In genomic region chr10:80168679-80169380, GRCh38 we compare ENCODE assay signal across 8 cellular contexts. TPM values are rescaled to one million over a fixed set of nuclear protein-coding genes. Genes with fewer than 3 reads are reported as not detected.
DNase-seq lines count a peak whose midpoint lies in the region; ATAC-seq and TF ChIP-seq lines count a peak whose summit lies in the region.

No MANE protein-coding gene starts in this region.

- no peak for TF ChIP-seq POLR2A in breast epithelium (IDR thresholded peaks at IDR 0.05)

- no peak overlapping the region for H3K4me3 ChIP-seq in breast epithelium
- H3K4me3 ChIP-seq in neural progenitor cell = no peak overlapping the region

- peak; percentile 56 for TF ChIP-seq CTCF in GM10266 (IDR thresholded peaks at IDR 0.05; ENCODE audit: control insufficient read depth, insufficient read depth, low read depth, missing control alignments)
- no peak for TF ChIP-seq CTCF in breast epithelium (IDR thresholded peaks at IDR 0.05)
- TF ChIP-seq CTCF in neural progenitor cell (IDR thresholded peaks at IDR 0.05) = peak; percentile 38

- no peaks in the 10 kb centered on the region for H3F3A ChIP-seq in neural progenitor cell (ENCODE audit: low read depth)

- peaks cover 11% of the 10 kb centered on the region for H3K27me3 Mint-ChIP-seq in neural progenitor cell (ENCODE audit: insufficient read depth, low read depth)

- DNase-seq in GM10266 (ENCODE audit: extremely low spot score) = peak; percentile 51
- DNase-seq in breast epithelium (ENCODE audit: low spot score in 2 of 2) = no peak
- DNase-seq in neural progenitor cell (ENCODE audit: low spot score) = peak; percentile 29
- DNase-seq in dedifferentiated amniotic fluid mesenchymal stem cell (ENCODE audit: extremely low spot score) = no peak
- no peak for DNase-seq in NCI-H2029 (lab: John Stamatoyannopoulos, UW)
- DNase-seq in NCI-H1092 (lab: John Stamatoyannopoulos, UW) = no peak

- no peak overlapping the region for H3K27ac Mint-ChIP-seq in neural progenitor cell

- H3K4me3 Mint-ChIP-seq in neural progenitor cell = no peak overlapping the region

- H4K20me1 ChIP-seq in neural progenitor cell (ENCODE audit: low read depth) = peaks cover 7% of the 10 kb centered on the region

- H3K27ac ChIP-seq in breast epithelium (peak overlapping the region; percentile 33 to 89), neural progenitor cell (no peak overlapping the region)

- H3K4me1 ChIP-seq in breast epithelium = peaks cover 0 to 7% of the 10 kb centered on the region in 2 donors
- peaks cover 14% of the 10 kb centered on the region for H3K4me1 ChIP-seq in neural progenitor cell

- H3K36me3 Mint-ChIP-seq in neural progenitor cell = peaks cover 3% of the 10 kb centered on the region

- H3K79me2 ChIP-seq in neural progenitor cell (ENCODE audit: low read depth) = no peaks in the 10 kb centered on the region

- H3K36me3 ChIP-seq in breast epithelium (no peaks in the 10 kb centered on the region), neural progenitor cell (no peaks in the 10 kb centered on the region)

- H3K9ac ChIP-seq in neural progenitor cell = no peak overlapping the region

- H3K27me3 ChIP-seq in breast epithelium (no peaks in the 10 kb centered on the region), neural progenitor cell (no peaks in the 10 kb centered on the region)

- H3K9me3 Mint-ChIP-seq in neural progenitor cell = no peaks in the 10 kb centered on the region

- ATAC-seq in HG02763 (IDR thresholded peaks at IDR 0.05; ENCODE audit: unreplicated experiment) (peak; percentile 60), GM21737 (IDR thresholded peaks at IDR 0.05; ENCODE audit: unreplicated experiment) (no peak)

- H3K9me3 ChIP-seq in breast epithelium = no peaks in the 10 kb centered on the region
- H3K9me3 ChIP-seq in neural progenitor cell (ENCODE audit: low read depth) = no peaks in the 10 kb centered on the region

- no peak overlapping the region for H3K4me2 ChIP-seq in neural progenitor cell

- intact Hi-C loops in breast epithelium (cut with DNase I; ENCODE audit: low total_unique reads) = no loop called here

- peaks cover 13% of the 10 kb centered on the region for H3K4me1 Mint-ChIP-seq in neural progenitor cell

- H2AFZ ChIP-seq in neural progenitor cell (replicated peaks) = no peak overlapping the region

RNA-seq across cellular contexts. Expression of gene PLAC9, which starts 36.3 kb away (rescaled TPM):
- total RNA-seq in breast epithelium (10 to 100 TPM in 2 of 3 donors, 1 to 10 TPM in 1; 7.5 to 66.2 (median 13.4) TPM), neural progenitor cell (ENCODE audit: low replicate concordance) (not detected in 2 replicates)

RNA-seq across cellular contexts. Expression of gene ANXA11, which starts 36.5 kb away (rescaled TPM):
- 100 to 1,000 TPM in 1 of 3 donors, 10 to 100 TPM in 2; 83.3 to 102 (median 93.4) TPM for total RNA-seq in breast epithelium
- total RNA-seq in neural progenitor cell (ENCODE audit: low replicate concordance) = 2.7 and 7.3 TPM in 2 replicates

Comparison
In these comparisons a context has a peak if more than half of its experiments do, and no peak if none do; other contexts are left out.
1. DNase-seq: peak in GM10266 (single experiment) and neural progenitor cell (single experiment); none in breast epithelium (0 of 2), dedifferentiated amniotic fluid mesenchymal stem cell (single experiment), NCI-H2029 (single experiment) and NCI-H1092 (single experiment).
2. CTCF ChIP-seq: peak in GM10266 (single experiment) and neural progenitor cell (single experiment); none in breast epithelium (0 of 3).
3. RNA of gene ANXA11, which starts 36.5 kb away (total RNA-seq): 83.3 to 102 TPM in breast epithelium; 2.7 to 7.3 TPM in neural progenitor cell; every median in the first group is over 10 times any median in the second.